In the genomic region with DNA sequence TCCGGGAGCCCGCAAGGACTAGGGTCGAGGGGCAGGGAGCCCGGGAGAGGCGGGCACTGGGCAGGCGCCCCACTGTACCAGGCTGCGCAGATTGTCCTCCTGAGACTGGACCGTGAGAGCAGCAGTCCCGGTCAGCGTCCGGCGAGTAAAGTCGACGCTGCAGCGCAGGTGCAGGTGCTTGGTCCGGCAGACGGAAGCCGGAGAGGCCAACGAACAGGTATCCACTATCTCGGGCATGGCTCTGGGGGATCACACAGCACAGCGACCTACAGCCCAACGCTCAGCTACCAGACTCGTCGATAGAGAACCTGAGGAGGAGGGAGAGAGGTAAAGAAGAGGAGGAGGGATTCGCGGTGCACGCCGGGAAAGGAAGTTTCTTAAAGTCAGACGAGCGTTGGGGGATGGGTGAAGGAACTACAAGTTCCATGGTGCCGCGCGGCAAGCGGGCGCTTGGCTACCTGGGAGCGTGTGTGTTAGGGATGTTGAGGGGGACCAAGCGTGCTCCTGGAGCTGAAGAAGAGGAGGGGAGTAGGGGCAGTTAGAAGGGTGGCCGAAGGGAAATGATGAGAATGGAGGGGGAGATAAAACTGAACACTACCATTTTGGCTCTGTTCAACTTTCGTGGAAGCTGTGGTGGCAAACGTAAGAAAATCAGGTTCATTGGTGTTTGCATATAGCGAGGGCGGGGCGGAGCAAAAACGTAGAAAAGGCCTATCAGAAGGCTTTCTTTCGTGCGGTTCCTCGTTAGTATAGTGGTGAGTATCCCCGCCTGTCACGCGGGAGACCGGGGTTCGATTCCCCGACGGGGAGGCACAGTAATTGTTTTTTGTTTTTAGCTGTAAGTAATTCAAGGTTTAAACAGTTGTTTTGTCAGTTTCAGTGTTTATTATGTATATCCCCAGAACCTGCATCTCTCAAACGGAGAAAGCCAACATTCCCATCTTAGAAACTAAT, we compare ENCODE assay signal across 1 cellular context.
TF ChIP-seq lines count a peak whose summit lies in the region.

LTA4H (minus strand) TSS at position 305 of the 954 bp plus-strand sequence; CDS start at position 237, 68 bp downstream.

TF ChIP-seq in HEK293, 187 proteins besides CTCF, POLR2A, EP300 and RAD21 (continued from another document and continues in another):
- TF ChIP-seq, protein P1, sequence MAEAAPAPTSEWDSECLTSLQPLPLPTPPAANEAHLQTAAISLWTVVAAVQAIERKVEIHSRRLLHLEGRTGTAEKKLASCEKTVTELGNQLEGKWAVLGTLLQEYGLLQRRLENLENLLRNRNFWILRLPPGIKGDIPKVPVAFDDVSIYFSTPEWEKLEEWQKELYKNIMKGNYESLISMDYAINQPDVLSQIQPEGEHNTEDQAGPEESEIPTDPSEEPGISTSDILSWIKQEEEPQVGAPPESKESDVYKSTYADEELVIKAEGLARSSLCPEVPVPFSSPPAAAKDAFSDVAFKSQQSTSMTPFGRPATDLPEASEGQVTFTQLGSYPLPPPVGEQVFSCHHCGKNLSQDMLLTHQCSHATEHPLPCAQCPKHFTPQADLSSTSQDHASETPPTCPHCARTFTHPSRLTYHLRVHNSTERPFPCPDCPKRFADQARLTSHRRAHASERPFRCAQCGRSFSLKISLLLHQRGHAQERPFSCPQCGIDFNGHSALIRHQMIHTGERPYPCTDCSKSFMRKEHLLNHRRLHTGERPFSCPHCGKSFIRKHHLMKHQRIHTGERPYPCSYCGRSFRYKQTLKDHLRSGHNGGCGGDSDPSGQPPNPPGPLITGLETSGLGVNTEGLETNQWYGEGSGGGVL (tag by site-specific recombination; IDR thresholded peaks at IDR 0.05) = peak; percentile 75
- TF ChIP-seq ZBTB10 (tag by site-specific recombination; IDR thresholded peaks at IDR 0.05) = peak; percentile 87
- no peak for TF ChIP-seq ZNF133 (tag by site-specific recombination; IDR thresholded peaks at IDR 0.05)
- TF ChIP-seq ZNF324 (tag by site-specific recombination; IDR thresholded peaks at IDR 0.05) = peak; percentile 89
- no peak for TF ChIP-seq SETDB1 (IDR thresholded peaks at IDR 0.05; ENCODE audit: insufficient read length, low read length)
- TF ChIP-seq ZNF660 (tag by site-specific recombination; IDR thresholded peaks at IDR 0.05) = peak; percentile 95
- TF ChIP-seq ZBTB7A (tag by site-specific recombination; IDR thresholded peaks at IDR 0.05; ENCODE audit: low read depth) = peak; percentile 87; the same call in 1 of the 2 replicates
- no peak for TF ChIP-seq ZNF423 (tag by site-specific recombination; IDR thresholded peaks at IDR 0.05)
- no peak for TF ChIP-seq MYNN (tag by site-specific recombination; IDR thresholded peaks at IDR 0.05; ENCODE audit: borderline replicate concordance)
- no peak for TF ChIP-seq ZNF654 (tag by site-specific recombination; IDR thresholded peaks at IDR 0.05; ENCODE audit: low read depth)
- TF ChIP-seq, protein P2, sequence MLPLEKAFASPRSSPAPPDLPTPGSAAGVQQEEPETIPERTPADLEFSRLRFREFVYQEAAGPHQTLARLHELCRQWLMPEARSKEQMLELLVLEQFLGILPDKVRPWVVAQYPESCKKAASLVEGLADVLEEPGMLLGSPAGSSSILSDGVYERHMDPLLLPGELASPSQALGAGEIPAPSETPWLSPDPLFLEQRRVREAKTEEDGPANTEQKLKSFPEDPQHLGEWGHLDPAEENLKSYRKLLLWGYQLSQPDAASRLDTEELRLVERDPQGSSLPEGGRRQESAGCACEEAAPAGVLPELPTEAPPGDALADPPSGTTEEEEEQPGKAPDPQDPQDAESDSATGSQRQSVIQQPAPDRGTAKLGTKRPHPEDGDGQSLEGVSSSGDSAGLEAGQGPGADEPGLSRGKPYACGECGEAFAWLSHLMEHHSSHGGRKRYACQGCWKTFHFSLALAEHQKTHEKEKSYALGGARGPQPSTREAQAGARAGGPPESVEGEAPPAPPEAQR (tag by site-specific recombination; IDR thresholded peaks at IDR 0.05) = 0 out of 2 replicates have a peak, but pooled peaks have one; percentile 76
- TF ChIP-seq ZNF544 (tag by site-specific recombination; IDR thresholded peaks at IDR 0.05) = no peak
- peak; percentile 69 for TF ChIP-seq ZFHX2 (tag by site-specific recombination; conservative IDR thresholded peaks at IDR 0.05)
- TF ChIP-seq YY2 (tag by site-specific recombination; IDR thresholded peaks at IDR 0.05) = 0 out of 2 replicates have a peak, but pooled peaks have one; percentile 23
- TF ChIP-seq INSM2 (tag by site-specific recombination; IDR thresholded peaks at IDR 0.05) = peak; percentile 35; the same call in 1 of the 2 replicates
- TF ChIP-seq ZNF792 (tag by site-specific recombination; IDR thresholded peaks at IDR 0.05) = peak; percentile 69
- no peak for TF ChIP-seq ZNF555 (tag by site-specific recombination; conservative IDR thresholded peaks at IDR 0.05)
- TF ChIP-seq ZNF692 (tag by site-specific recombination; IDR thresholded peaks at IDR 0.05) = peak; percentile 84
- no peak for TF ChIP-seq ZNF266 (tag by site-specific recombination; IDR thresholded peaks at IDR 0.05; ENCODE audit: low read depth)
- TF ChIP-seq, protein P3, sequence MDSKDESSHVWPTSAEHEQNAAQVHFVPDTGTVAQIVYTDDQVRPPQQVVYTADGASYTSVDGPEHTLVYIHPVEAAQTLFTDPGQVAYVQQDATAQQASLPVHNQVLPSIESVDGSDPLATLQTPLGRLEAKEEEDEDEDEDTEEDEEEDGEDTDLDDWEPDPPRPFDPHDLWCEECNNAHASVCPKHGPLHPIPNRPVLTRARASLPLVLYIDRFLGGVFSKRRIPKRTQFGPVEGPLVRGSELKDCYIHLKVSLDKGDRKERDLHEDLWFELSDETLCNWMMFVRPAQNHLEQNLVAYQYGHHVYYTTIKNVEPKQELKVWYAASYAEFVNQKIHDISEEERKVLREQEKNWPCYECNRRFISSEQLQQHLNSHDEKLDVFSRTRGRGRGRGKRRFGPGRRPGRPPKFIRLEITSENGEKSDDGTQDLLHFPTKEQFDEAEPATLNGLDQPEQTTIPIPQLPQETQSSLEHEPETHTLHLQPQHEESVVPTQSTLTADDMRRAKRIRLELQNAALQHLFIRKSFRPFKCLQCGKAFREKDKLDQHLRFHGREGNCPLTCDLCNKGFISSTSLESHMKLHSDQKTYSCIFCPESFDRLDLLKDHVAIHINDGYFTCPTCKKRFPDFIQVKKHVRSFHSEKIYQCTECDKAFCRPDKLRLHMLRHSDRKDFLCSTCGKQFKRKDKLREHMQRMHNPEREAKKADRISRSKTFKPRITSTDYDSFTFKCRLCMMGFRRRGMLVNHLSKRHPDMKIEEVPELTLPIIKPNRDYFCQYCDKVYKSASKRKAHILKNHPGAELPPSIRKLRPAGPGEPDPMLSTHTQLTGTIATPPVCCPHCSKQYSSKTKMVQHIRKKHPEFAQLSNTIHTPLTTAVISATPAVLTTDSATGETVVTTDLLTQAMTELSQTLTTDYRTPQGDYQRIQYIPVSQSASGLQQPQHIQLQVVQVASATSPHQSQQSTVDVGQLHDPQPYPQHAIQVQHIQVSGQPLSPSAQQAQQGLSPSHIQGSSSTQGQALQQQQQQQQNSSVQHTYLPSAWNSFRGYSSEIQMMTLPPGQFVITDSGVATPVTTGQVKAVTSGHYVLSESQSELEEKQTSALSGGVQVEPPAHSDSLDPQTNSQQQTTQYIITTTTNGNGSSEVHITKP (tag by site-specific recombination; IDR thresholded peaks at IDR 0.05) = peak; percentile 96
- TF ChIP-seq ZFP41 (tag by site-specific recombination; IDR thresholded peaks at IDR 0.05; ENCODE audit: borderline replicate concordance) = no peak; the same call in 1 of the 2 replicates
- peak; percentile 78; the same call in 1 of the 2 replicates for TF ChIP-seq ZNF391 (tag by site-specific recombination; IDR thresholded peaks at IDR 0.05; ENCODE audit: borderline replicate concordance, low read depth)
- peak; percentile 100 for TF ChIP-seq ZNF76 (tag by site-specific recombination; IDR thresholded peaks at IDR 0.05; ENCODE audit: borderline replicate concordance, low read depth)
- TF ChIP-seq KLF7 (tag by site-specific recombination; IDR thresholded peaks at IDR 0.05; ENCODE audit: borderline replicate concordance) = peak; percentile 99
- no peak for TF ChIP-seq ZNF221 (tag by site-specific recombination; IDR thresholded peaks at IDR 0.05; ENCODE audit: borderline replicate concordance)
- peak; percentile 88; the same call in 1 of the 2 replicates for TF ChIP-seq ZXDB (tag by site-specific recombination; IDR thresholded peaks at IDR 0.05)
- TF ChIP-seq ZNF624 (tag by site-specific recombination; IDR thresholded peaks at IDR 0.05) = no peak
- TF ChIP-seq ZNF785 (tag by site-specific recombination; IDR thresholded peaks at IDR 0.05) = peak; percentile 64
- TF ChIP-seq ZNF701 (tag by site-specific recombination; IDR thresholded peaks at IDR 0.05) = peak; percentile 44; the same call in 1 of the 2 replicates
- TF ChIP-seq ZBTB48 (tag by site-specific recombination; IDR thresholded peaks at IDR 0.05) = peak; percentile 99
- TF ChIP-seq PRDM1 (tag by site-specific recombination; IDR thresholded peaks at IDR 0.05) = peak; percentile 51; the same call in 1 of the 2 replicates
- peak; percentile 95 for TF ChIP-seq ZNF2 (tag by site-specific recombination; IDR thresholded peaks at IDR 0.05)
- TF ChIP-seq ZBTB8A (tag by site-specific recombination; IDR thresholded peaks at IDR 0.05) = peak; percentile 82
- TF ChIP-seq KLF10 (tag by site-specific recombination; IDR thresholded peaks at IDR 0.05) = peak; percentile 40; the same call in 1 of the 2 replicates
- no peak for TF ChIP-seq ZNF214 (tag by site-specific recombination; IDR thresholded peaks at IDR 0.05; ENCODE audit: borderline replicate concordance)
- TF ChIP-seq ZNF341 (tag by site-specific recombination; IDR thresholded peaks at IDR 0.05; ENCODE audit: low read depth) = peak; percentile 64
- TF ChIP-seq SCRT2 (tag by site-specific recombination; IDR thresholded peaks at IDR 0.05) = 0 out of 2 replicates have a peak, but pooled peaks have one; percentile 33
- TF ChIP-seq, protein P4, sequence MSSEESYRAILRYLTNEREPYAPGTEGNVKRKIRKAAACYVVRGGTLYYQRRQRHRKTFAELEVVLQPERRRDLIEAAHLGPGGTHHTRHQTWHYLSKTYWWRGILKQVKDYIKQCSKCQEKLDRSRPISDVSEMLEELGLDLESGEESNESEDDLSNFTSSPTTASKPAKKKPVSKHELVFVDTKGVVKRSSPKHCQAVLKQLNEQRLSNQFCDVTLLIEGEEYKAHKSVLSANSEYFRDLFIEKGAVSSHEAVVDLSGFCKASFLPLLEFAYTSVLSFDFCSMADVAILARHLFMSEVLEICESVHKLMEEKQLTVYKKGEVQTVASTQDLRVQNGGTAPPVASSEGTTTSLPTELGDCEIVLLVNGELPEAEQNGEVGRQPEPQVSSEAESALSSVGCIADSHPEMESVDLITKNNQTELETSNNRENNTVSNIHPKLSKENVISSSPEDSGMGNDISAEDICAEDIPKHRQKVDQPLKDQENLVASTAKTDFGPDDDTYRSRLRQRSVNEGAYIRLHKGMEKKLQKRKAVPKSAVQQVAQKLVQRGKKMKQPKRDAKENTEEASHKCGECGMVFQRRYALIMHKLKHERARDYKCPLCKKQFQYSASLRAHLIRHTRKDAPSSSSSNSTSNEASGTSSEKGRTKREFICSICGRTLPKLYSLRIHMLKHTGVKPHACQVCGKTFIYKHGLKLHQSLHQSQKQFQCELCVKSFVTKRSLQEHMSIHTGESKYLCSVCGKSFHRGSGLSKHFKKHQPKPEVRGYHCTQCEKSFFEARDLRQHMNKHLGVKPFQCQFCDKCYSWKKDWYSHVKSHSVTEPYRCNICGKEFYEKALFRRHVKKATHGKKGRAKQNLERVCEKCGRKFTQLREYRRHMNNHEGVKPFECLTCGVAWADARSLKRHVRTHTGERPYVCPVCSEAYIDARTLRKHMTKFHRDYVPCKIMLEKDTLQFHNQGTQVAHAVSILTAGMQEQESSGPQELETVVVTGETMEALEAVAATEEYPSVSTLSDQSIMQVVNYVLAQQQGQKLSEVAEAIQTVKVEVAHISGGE (tag by site-specific recombination; conservative IDR thresholded peaks at IDR 0.05; ENCODE audit: low read depth) = peak; percentile 44; the same call in 1 of the 2 replicates
- peak; percentile 73; the same call in 1 of the 2 replicates for TF ChIP-seq ZNF777 (tag by site-specific recombination; IDR thresholded peaks at IDR 0.05; ENCODE audit: borderline replicate concordance)
- no peak for TF ChIP-seq HOXD13 (CRISPR knock-in tag; IDR thresholded peaks at IDR 0.05; ENCODE audit: borderline replicate concordance)
- TF ChIP-seq ZNF843 (tag by site-specific recombination; IDR thresholded peaks at IDR 0.05) = peak; percentile 54; the same call in 1 of the 2 replicates
